ENCODE assay signal across 8 cellular contexts in the genomic region with DNA sequence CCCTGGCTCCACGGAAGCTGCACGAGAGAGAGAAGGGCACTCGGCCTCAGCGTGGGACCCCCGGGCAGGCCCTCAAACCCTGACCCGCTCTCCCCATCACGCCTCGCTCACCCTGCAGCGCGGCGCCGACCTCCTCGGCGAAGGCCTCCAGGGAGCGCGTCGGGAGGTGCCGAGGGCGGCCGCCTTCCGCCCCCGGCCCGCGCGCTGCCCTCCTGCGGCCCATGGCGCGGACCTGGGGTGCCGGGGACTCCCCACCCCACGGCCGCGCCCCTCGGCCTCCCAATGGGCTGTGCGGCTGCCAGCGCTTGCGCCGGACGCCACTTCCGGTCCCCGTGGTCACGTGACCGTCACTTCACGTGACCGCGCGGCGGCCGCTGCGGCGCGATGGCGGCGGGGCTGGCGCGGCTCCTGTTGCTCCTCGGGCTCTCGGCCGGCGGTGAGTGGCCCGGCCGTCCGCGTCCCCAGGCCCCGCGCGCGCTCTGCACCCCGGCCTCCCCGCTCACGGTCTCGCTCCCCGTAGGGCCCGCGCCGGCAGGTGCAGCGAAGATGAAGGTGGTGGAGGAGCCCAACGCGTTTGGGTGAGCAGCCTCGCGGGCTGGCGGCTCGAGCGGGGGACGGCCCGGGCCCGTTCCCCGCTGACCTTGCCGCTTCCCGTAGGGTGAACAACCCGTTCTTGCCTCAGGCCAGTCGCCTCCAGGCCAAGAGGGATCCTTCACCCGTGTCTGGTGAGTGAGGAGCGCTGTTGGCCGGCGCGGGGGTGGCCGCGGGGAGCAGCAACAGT. TPM values are rescaled to one million over a fixed set of nuclear protein-coding genes. Genes with fewer than 3 reads are reported as not detected.
A peak's percentile ranks its signal among the peaks of the same experiment; 100 is the strongest.
DNase-seq lines count a peak whose midpoint lies in the region; ATAC-seq and TF ChIP-seq lines count a peak whose summit lies in the region.

A gene (plus strand): TSS at position 350 of the 781 bp plus-strand sequence. CDS start 35 bp downstream, at position 385.
A gene (minus strand): TSS at position 297 of the 781 bp plus-strand sequence. CDS start 74 bp downstream, at position 223.

- H3K9me3 Mint-ChIP-seq in stimulated activated naive CD8-positive, alpha-beta T cell treated with anti-CD3 and anti-CD28 coated beads, Interleukin-15, Interleukin-2, amounts not matched to agents 100 ng/mL and 50 ng/mL, for 24 hours = no peaks in the 10 kb centered on the region

- H3K79me2 ChIP-seq in neural cell (replicated peaks; ENCODE audit: insufficient read depth, low read length) = peaks cover 26% of the 10 kb centered on the region

- H3K36me3 ChIP-seq in HUES6 (ENCODE audit: control insufficient read depth, insufficient read depth, low read length) = peaks cover 30% of the 10 kb centered on the region
- H3K36me3 ChIP-seq in neural cell (ENCODE audit: insufficient read depth, low read length) = no peaks in the 10 kb centered on the region

- peaks cover 9% of the 10 kb centered on the region for H3K4me1 ChIP-seq in HUES6 (ENCODE audit: control insufficient read depth, insufficient read depth, low read length)

- DNase-seq in DMS 273 treated with DMSO at 0.1 percent for 48 hours (lab: John Stamatoyannopoulos, UW) (peak; percentile 7), RPMI8226 (peak; percentile 97), fibroblast of the conjunctiva (ENCODE audit: low read depth) (peak; percentile 83)
- peak; percentile 95 for DNase-seq in activated effector memory CD4-positive, alpha-beta T cell treated with anti-CD3 and anti-CD28 coated beads, Interleukin-2, amount 50 U/mL, for 16 hours

- peak; percentile 63 for TF ChIP-seq EP300 in neural cell (conservative IDR thresholded peaks at IDR 0.05; ENCODE audit: poor library complexity, severe bottlenecking)

- H3K9ac ChIP-seq in HUES6 (ENCODE audit: low read length) (peak within 1 kb of the TSS; percentile 82), neural cell (ENCODE audit: low read length) (peak within 1 kb of the TSS; percentile 70)

- TF ChIP-seq CTCF in neural cell (IDR thresholded peaks at IDR 0.05; ENCODE audit: poor library complexity, severe bottlenecking) = no peak

- peak; percentile 72 for ATAC-seq in GM21381 (IDR thresholded peaks at IDR 0.05; ENCODE audit: unreplicated experiment)

- H3K9me3 ChIP-seq in HUES6 (ENCODE audit: control insufficient read depth, insufficient read depth, low read depth, low read length) = no peaks in the 10 kb centered on the region
- no peaks in the 10 kb centered on the region for H3K9me3 ChIP-seq in neural cell (ENCODE audit: low read length)

- H3K27me3 ChIP-seq in HUES6 (ENCODE audit: control insufficient read depth, insufficient read depth, low read length) (no peaks in the 10 kb centered on the region), neural cell (ENCODE audit: insufficient read depth, low read depth, low read length) (no peaks in the 10 kb centered on the region)

- no peaks in the 10 kb centered on the region for H3F3A ChIP-seq in neural cell (ENCODE audit: insufficient read depth, low read length, poor library complexity, severe bottlenecking)

- no peak within 1 kb of the TSS for H2AFZ ChIP-seq in neural cell (ENCODE audit: low read depth, low read length)

- peak within 1 kb of the TSS; percentile 88 for H3K4me2 ChIP-seq in neural cell (ENCODE audit: low read length)

- TF ChIP-seq RAD21 in neural cell (conservative IDR thresholded peaks at IDR 0.05) = peak; percentile 35

- peaks cover 41% of the 10 kb centered on the region for H3K4me1 Mint-ChIP-seq in stimulated activated naive CD8-positive, alpha-beta T cell treated with anti-CD3 and anti-CD28 coated beads, Interleukin-15, Interleukin-2, amounts not matched to agents 100 ng/mL and 50 ng/mL, for 24 hours (ENCODE audit: low read depth)

- peaks cover 12% of the 10 kb centered on the region for H3K36me3 Mint-ChIP-seq in stimulated activated naive CD8-positive, alpha-beta T cell treated with anti-CD3 and anti-CD28 coated beads, Interleukin-15, Interleukin-2, amounts not matched to agents 100 ng/mL and 50 ng/mL, for 24 hours (ENCODE audit: low read depth)

- H3K9me2 ChIP-seq in neural cell (ENCODE audit: insufficient read depth, low read length) = no peaks in the 10 kb centered on the region

- no peaks in the 10 kb centered on the region for H4K20me1 ChIP-seq in neural cell (ENCODE audit: insufficient read depth)

- H3K27ac ChIP-seq in HUES6 (ENCODE audit: low read depth, low read length) = peak within 1 kb of the TSS; percentile 35; the same call in 1 of the 2 replicates
- no peak within 1 kb of the TSS for H3K27ac ChIP-seq in neural cell (ENCODE audit: low read length)

- H3K27ac Mint-ChIP-seq in stimulated activated naive CD8-positive, alpha-beta T cell treated with anti-CD3 and anti-CD28 coated beads, Interleukin-15, Interleukin-2, amounts not matched to agents 100 ng/mL and 50 ng/mL, for 24 hours = peak within 1 kb of the TSS; percentile 81

- H3K4me3 ChIP-seq in HUES6 (ENCODE audit: low read depth, low read length) = peak within 1 kb of the TSS; percentile 87
- H3K4me3 ChIP-seq in neural cell (ENCODE audit: low read length) = peak within 1 kb of the TSS; percentile 97

- H3K4me3 Mint-ChIP-seq in stimulated activated naive CD8-positive, alpha-beta T cell treated with anti-CD3 and anti-CD28 coated beads, Interleukin-15, Interleukin-2, amounts not matched to agents 100 ng/mL and 50 ng/mL, for 24 hours = peak within 1 kb of the TSS; percentile 90

- H3K27me3 Mint-ChIP-seq in stimulated activated naive CD8-positive, alpha-beta T cell treated with anti-CD3 and anti-CD28 coated beads, Interleukin-15, Interleukin-2, amounts not matched to agents 100 ng/mL and 50 ng/mL, for 24 hours = no peaks in the 10 kb centered on the region

TF ChIP-seq in neural cell, 6 proteins besides CTCF, POLR2A, EP300 and RAD21:
- TF ChIP-seq MXI1 (conservative IDR thresholded peaks at IDR 0.05; ENCODE audit: poor library complexity, severe bottlenecking) (peak; percentile 92), SMC3 (conservative IDR thresholded peaks at IDR 0.05; ENCODE audit: poor library complexity) (no peak), TAF1 (IDR thresholded peaks at IDR 0.05; ENCODE audit: low read depth) (no peak), EZH2 (IDR thresholded peaks at IDR 0.05; ENCODE audit: borderline replicate concordance, insufficient read depth, low read length, poor library complexity, severe bottlenecking) (no peak), POLR2AphosphoS5 (IDR thresholded peaks at IDR 0.05) (peak; percentile 88)
- TF ChIP-seq, protein P1, sequence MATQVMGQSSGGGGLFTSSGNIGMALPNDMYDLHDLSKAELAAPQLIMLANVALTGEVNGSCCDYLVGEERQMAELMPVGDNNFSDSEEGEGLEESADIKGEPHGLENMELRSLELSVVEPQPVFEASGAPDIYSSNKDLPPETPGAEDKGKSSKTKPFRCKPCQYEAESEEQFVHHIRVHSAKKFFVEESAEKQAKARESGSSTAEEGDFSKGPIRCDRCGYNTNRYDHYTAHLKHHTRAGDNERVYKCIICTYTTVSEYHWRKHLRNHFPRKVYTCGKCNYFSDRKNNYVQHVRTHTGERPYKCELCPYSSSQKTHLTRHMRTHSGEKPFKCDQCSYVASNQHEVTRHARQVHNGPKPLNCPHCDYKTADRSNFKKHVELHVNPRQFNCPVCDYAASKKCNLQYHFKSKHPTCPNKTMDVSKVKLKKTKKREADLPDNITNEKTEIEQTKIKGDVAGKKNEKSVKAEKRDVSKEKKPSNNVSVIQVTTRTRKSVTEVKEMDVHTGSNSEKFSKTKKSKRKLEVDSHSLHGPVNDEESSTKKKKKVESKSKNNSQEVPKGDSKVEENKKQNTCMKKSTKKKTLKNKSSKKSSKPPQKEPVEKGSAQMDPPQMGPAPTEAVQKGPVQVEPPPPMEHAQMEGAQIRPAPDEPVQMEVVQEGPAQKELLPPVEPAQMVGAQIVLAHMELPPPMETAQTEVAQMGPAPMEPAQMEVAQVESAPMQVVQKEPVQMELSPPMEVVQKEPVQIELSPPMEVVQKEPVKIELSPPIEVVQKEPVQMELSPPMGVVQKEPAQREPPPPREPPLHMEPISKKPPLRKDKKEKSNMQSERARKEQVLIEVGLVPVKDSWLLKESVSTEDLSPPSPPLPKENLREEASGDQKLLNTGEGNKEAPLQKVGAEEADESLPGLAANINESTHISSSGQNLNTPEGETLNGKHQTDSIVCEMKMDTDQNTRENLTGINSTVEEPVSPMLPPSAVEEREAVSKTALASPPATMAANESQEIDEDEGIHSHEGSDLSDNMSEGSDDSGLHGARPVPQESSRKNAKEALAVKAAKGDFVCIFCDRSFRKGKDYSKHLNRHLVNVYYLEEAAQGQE (IDR thresholded peaks at IDR 0.05; ENCODE audit: borderline replicate concordance) = peak; percentile 55

RNA-seq across cellular contexts. Expression of the first gene that starts in this region (rescaled TPM):
- 74.2 and 90.5 TPM in 2 replicates for polyA plus RNA-seq in neural cell
- 17.7 and 19.2 TPM in 2 replicates for polyA minus RNA-seq in neural cell

RNA-seq across cellular contexts. Expression of the second gene that starts in this region (rescaled TPM):
- polyA plus RNA-seq in neural cell = 102 and 106 TPM in 2 replicates
- polyA minus RNA-seq in neural cell = 45.6 and 52.8 TPM in 2 replicates

Comparison
In these comparisons a context has a peak if more than half of its experiments do, and no peak if none do; other contexts are left out.
1. DNase-seq: peak in every context shown above with its lines; median percentile 97 in RPMI8226; 95 in activated effector memory CD4-positive, alpha-beta T cell treated with anti-CD3 and anti-CD28 coated beads, Interleukin-2, amount 50 U/mL, for 16 hours; 83 in fibroblast of the conjunctiva; 7 in DMS 273 treated with DMSO at 0.1 percent for 48 hours.